Comparison of ENCODE assay signal across 16 cellular contexts in genomic region chr3:175208316-175208715, GRCh38.
DNase-seq lines count a peak whose midpoint lies in the region; ATAC-seq, FAIRE-seq and TF ChIP-seq lines count a peak whose summit lies in the region.
"Had no signal": no experiment of that assay in that cellular context is flagged by ENCODE, and none has a peak within 500 bp of the region (broad histone marks: within the 10 kb centered on the region; RNA-seq: fewer than 3 reads in every experiment).

No MANE protein-coding gene starts in this region.

- 68% methylated on average over 5 of the region's 5 CpGs for WGBS in SK-N-SH (ENCODE audit: low lambda C conversion rate)
- WGBS in GM12878 (ENCODE audit: insufficient coverage, insufficient replicate concordance, low lambda C conversion rate, missing lambda C conversion rate) = 27% methylated on average over 5 of the region's 5 CpGs

- H4K20me1 ChIP-seq in SK-N-SH (ENCODE audit: insufficient read depth) (no peaks in the 10 kb centered on the region), GM12878 (ENCODE audit: control insufficient read depth, insufficient read depth) (no peaks in the 10 kb centered on the region)

- POLR2A ChIA-PET in SK-N-SH (lab: Yijun Ruan, JAX) = no interaction called here
- POLR2A ChIA-PET in GM12878 (lab: Charles Lee) = no interaction called here

- no peaks in the 10 kb centered on the region for H3K36me3 Mint-ChIP-seq in Calu3 (ENCODE audit: insufficient read depth, unreplicated experiment)
- H3K36me3 Mint-ChIP-seq: memory B cell had no signal

- H3K9me3 ChIP-seq in SK-N-SH (no peaks in the 10 kb centered on the region), GM12878 (replicated peaks; ENCODE audit: control insufficient read depth, insufficient read depth, low read length) (no peaks in the 10 kb centered on the region)

- no peaks in the 10 kb centered on the region for H3F3A ChIP-seq in SK-N-SH (replicated peaks; ENCODE audit: insufficient read depth)

- TF ChIP-seq CTCF in SK-N-SH (IDR thresholded peaks at IDR 0.05) = no peak
- no peak for TF ChIP-seq CTCF in GM12878 (IDR thresholded peaks at IDR 0.05 in 2 of 3, conservative IDR thresholded peaks at IDR 0.05 in 1 of 3; ENCODE audit: control insufficient read depth in 2 of 3, extremely low read depth in 1 of 3, insufficient read depth in 1 of 3, low read depth in 3 of 3, low read length in 3 of 3)
- TF ChIP-seq CTCF in Calu3 (IDR thresholded peaks at IDR 0.05; ENCODE audit: unreplicated experiment) = no peak

- intact Hi-C loops in GM12878 (cut with micrococcal nuclease; ENCODE audit: unreplicated experiment) = no loop called here
- intact Hi-C loops in Calu3 (cut with micrococcal nuclease; ENCODE audit: unreplicated experiment) = no loop called here

- BruUV-seq in GM12878 (replicated peaks; lab: Mats Ljungman, UMichigan) (TSS peak; percentile 13), Calu3 (replicated peaks; lab: Mats Ljungman, UMichigan) (no TSS peak)

- H2AFZ ChIP-seq in SK-N-SH (ENCODE audit: low read depth) = no peak overlapping the region
- no peak overlapping the region for H2AFZ ChIP-seq in GM12878 (ENCODE audit: control insufficient read depth, low read depth, low read length)

- H3K9me2 ChIP-seq in SK-N-SH = no peaks in the 10 kb centered on the region

- TF ChIP-seq EP300 in SK-N-SH (IDR thresholded peaks at IDR 0.05; ENCODE audit: borderline replicate concordance in 1 of 2, low read depth in 1 of 2, low read length in 1 of 2) = no peak
- TF ChIP-seq EP300 in GM12878 (IDR thresholded peaks at IDR 0.05; ENCODE audit: borderline replicate concordance in 1 of 2, control insufficient read depth in 1 of 2, low read depth in 2 of 2, low read length in 2 of 2) = no peak

- peaks cover 33% of the 10 kb centered on the region for H3K4me1 Mint-ChIP-seq in Calu3 (ENCODE audit: low read depth, unreplicated experiment)
- H3K4me1 Mint-ChIP-seq: memory B cell; stimulated activated naive CD8-positive, alpha-beta T cell treated with anti-CD3 and anti-CD28 coated beads, Interleukin-15, amount 100 ng/mL, for 72 hours had no signal

- no peaks in the 10 kb centered on the region for H3K27me3 Mint-ChIP-seq in Calu3 (ENCODE audit: unreplicated experiment)
- H3K27me3 Mint-ChIP-seq: memory B cell; stimulated activated naive CD8-positive, alpha-beta T cell treated with anti-CD3 and anti-CD28 coated beads, Interleukin-15, amount 100 ng/mL, for 72 hours had no signal

- H3K4me2 ChIP-seq in SK-N-SH (no peak overlapping the region), GM12878 (ENCODE audit: control insufficient read depth, insufficient read depth) (no peak overlapping the region)

- CTCF ChIA-PET in SK-N-SH (lab: Yijun Ruan, JAX) (no interaction called here), GM12878 (lab: Yijun Ruan, JAX) (no interaction called here), Calu3 (lab: Charles Lee) (no interaction called here)

- TF ChIP-seq POLR2A in GM12878 (IDR thresholded peaks at IDR 0.05; ENCODE audit: low read depth, low read length) = no peak

- H3K9ac ChIP-seq in SK-N-SH = no peak overlapping the region
- H3K9ac ChIP-seq in GM12878 (ENCODE audit: control insufficient read depth, insufficient read depth, low read length) = no peak overlapping the region

- H3K36me3 ChIP-seq in SK-N-SH (replicated peaks in 1 of 2; ENCODE audit: control insufficient read depth in 1 of 2, insufficient read depth in 2 of 2, low read length in 1 of 2) (no peaks in the 10 kb centered on the region), GM12878 (ENCODE audit: control insufficient read depth in 2 of 2, insufficient read depth in 2 of 2, low read length in 1 of 2) (no peaks in the 10 kb centered on the region)

- no peak overlapping the region for H3K4me3 Mint-ChIP-seq in Calu3 (ENCODE audit: low read depth, unreplicated experiment)
- H3K4me3 Mint-ChIP-seq: activated T-cell treated with anti-CD3 and anti-CD28 coated beads, Interleukin-2, amount 50 U/mL, for 4 hours; H9; memory B cell; neural crest cell; stimulated activated naive CD8-positive, alpha-beta T cell treated with anti-CD3 and anti-CD28 coated beads, Interleukin-15, amount 100 ng/mL, for 72 hours had no signal

- H3K27ac ChIP-seq in SK-N-SH (ENCODE audit: low read depth in 2 of 2, low read length in 1 of 2) (no peak overlapping the region), GM12878 (ENCODE audit: control insufficient read depth, insufficient read depth) (no peak overlapping the region)

- peaks cover 10% of the 10 kb centered on the region for H3K9me3 Mint-ChIP-seq in Calu3 (ENCODE audit: low read depth, unreplicated experiment)
- H3K9me3 Mint-ChIP-seq: H9 had no signal

- H3K4me1 ChIP-seq in SK-N-SH (ENCODE audit: control insufficient read depth in 1 of 2, insufficient read depth in 2 of 2, low read depth in 1 of 2, low read length in 1 of 2) = no peaks in the 10 kb centered on the region
- H3K4me1 ChIP-seq in GM12878 (ENCODE audit: control insufficient read depth, insufficient read depth, low read length) = no peaks in the 10 kb centered on the region

- no peak for FAIRE-seq in GM12878 (lab: Jason Lieb, UNC)

- in situ Hi-C loops in GM12878 (cut with MboI) = no loop called here

- no peaks in the 10 kb centered on the region for H3K27me3 ChIP-seq in SK-N-SH (ENCODE audit: insufficient read depth)
- H3K27me3 ChIP-seq in GM12878 (replicated peaks in 1 of 2; ENCODE audit: control insufficient read depth in 2 of 2, insufficient read depth in 2 of 2, low read length in 1 of 2) = no peaks in the 10 kb centered on the region

- no peak overlapping the region for H3K27ac Mint-ChIP-seq in Calu3 (ENCODE audit: unreplicated experiment)
- H3K27ac Mint-ChIP-seq: H9; memory B cell; stimulated activated naive CD8-positive, alpha-beta T cell treated with anti-CD3 and anti-CD28 coated beads, Interleukin-15, amount 100 ng/mL, for 72 hours had no signal

- RAD21 ChIA-PET in GM12878 (lab: Charles Lee; ENCODE audit: unreplicated experiment) = no interaction called here

- no peaks in the 10 kb centered on the region for H3K79me2 ChIP-seq in SK-N-SH (ENCODE audit: insufficient read depth)
- no peaks in the 10 kb centered on the region for H3K79me2 ChIP-seq in GM12878 (ENCODE audit: control insufficient read depth, insufficient read depth, low read length)

- no peak for ATAC-seq in SK-N-SH treated with all-trans-retinoic acid at 6 μM for 48 hours
- no peak for ATAC-seq in GM12878
- no peak for ATAC-seq in HG03108 (IDR thresholded peaks at IDR 0.05; ENCODE audit: unreplicated experiment)
- ATAC-seq: activated T-cell treated with anti-CD3 and anti-CD28 coated beads, Interleukin-2, amount 50 U/mL, for 4 hours; stimulated activated naive CD8-positive, alpha-beta T cell treated with anti-CD3 and anti-CD28 coated beads, Interleukin-15, amount 100 ng/mL, for 72 hours had no signal

- SMC1A ChIA-PET in GM12878 (lab: Charles Lee; ENCODE audit: uncharacterized antibody, unreplicated experiment) = interaction anchor here (0.7 to 1.2 kb wide), 2 partner anchors 11 to 26 kb away, joined by 3 read pairs; no protein-coding TSS in a partner anchor

- H3K4me3 ChIP-seq in SK-N-SH (ENCODE audit: low read depth in 2 of 2, low read length in 1 of 2) (no peak overlapping the region), GM12878 (no peak overlapping the region)

- TF ChIP-seq RAD21 in SK-N-SH (IDR thresholded peaks at IDR 0.05; ENCODE audit: low read length) (no peak), GM12878 (IDR thresholded peaks at IDR 0.05; ENCODE audit: insufficient read depth, low read depth, low read length) (no peak)

- no peak for DNase-seq in SK-N-SH
- no peak for DNase-seq in GM12878 (ENCODE audit: low read depth, low spot score)
- peak; percentile 64 for DNase-seq in inferior parietal cortex (ENCODE audit: extremely low spot score)
- peak; percentile 88 for DNase-seq in superior temporal gyrus (ENCODE audit: extremely low spot score)
- no peak for DNase-seq in NCI-H69 (lab: John Stamatoyannopoulos, UW)
- no peak for DNase-seq in Calu3
- DNase-seq: activated T-cell treated with anti-CD3 and anti-CD28 coated beads, Interleukin-2, amount 50 U/mL, for 4 hours; H9; KBM-7; NCI-H1694; NCI-H748 treated with DMSO at 0.1 percent for 48 hours; stimulated activated naive CD8-positive, alpha-beta T cell treated with anti-CD3 and anti-CD28 coated beads, Interleukin-15, amount 100 ng/mL, for 72 hours had no signal

TF ChIP-seq in SK-N-SH, 30 proteins besides CTCF, POLR2A, EP300 and RAD21:
- TF ChIP-seq, protein P1, sequence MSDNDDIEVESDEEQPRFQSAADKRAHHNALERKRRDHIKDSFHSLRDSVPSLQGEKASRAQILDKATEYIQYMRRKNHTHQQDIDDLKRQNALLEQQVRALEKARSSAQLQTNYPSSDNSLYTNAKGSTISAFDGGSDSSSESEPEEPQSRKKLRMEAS (IDR thresholded peaks at IDR 0.05; ENCODE audit: low read depth) = peak; percentile 49; the same call in 1 of the 2 replicates
- no peak for TF ChIP-seq TCF12 (IDR thresholded peaks at IDR 0.05)

TF ChIP-seq in SK-N-SH treated with all-trans-retinoic acid at 6 μM for 48 hours, 23 proteins besides CTCF, POLR2A, EP300 and RAD21 (continues in another document):
- TF ChIP-seq, protein P2, sequence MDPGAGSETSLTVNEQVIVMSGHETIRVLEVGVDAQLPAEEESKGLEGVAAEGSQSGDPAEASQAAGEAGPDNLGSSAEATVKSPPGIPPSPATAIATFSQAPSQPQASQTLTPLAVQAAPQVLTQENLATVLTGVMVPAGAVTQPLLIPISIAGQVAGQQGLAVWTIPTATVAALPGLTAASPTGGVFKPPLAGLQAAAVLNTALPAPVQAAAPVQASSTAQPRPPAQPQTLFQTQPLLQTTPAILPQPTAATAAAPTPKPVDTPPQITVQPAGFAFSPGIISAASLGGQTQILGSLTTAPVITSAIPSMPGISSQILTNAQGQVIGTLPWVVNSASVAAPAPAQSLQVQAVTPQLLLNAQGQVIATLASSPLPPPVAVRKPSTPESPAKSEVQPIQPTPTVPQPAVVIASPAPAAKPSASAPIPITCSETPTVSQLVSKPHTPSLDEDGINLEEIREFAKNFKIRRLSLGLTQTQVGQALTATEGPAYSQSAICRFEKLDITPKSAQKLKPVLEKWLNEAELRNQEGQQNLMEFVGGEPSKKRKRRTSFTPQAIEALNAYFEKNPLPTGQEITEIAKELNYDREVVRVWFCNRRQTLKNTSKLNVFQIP (CRISPR knock-in tag; IDR thresholded peaks at IDR 0.05; ENCODE audit: borderline replicate concordance, low read depth) = no peak

TF ChIP-seq in GM12878, 131 proteins besides CTCF, POLR2A, EP300 and RAD21 (continues in another document):
- no peak for TF ChIP-seq YBX1 (IDR thresholded peaks at IDR 0.05)
- TF ChIP-seq, protein P3, sequence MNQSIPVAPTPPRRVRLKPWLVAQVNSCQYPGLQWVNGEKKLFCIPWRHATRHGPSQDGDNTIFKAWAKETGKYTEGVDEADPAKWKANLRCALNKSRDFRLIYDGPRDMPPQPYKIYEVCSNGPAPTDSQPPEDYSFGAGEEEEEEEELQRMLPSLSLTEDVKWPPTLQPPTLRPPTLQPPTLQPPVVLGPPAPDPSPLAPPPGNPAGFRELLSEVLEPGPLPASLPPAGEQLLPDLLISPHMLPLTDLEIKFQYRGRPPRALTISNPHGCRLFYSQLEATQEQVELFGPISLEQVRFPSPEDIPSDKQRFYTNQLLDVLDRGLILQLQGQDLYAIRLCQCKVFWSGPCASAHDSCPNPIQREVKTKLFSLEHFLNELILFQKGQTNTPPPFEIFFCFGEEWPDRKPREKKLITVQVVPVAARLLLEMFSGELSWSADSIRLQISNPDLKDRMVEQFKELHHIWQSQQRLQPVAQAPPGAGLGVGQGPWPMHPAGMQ (IDR thresholded peaks at IDR 0.05; ENCODE audit: borderline replicate concordance) = no peak
- TF ChIP-seq KLF5 (IDR thresholded peaks at IDR 0.05; ENCODE audit: partially characterized antibody) = no peak

Comparison
In these comparisons a context has a peak if more than half of its experiments do, and no peak if none do; other contexts are left out.
1. DNase-seq: peak in inferior parietal cortex (single experiment) and superior temporal gyrus (single experiment); none in SK-N-SH (single experiment), GM12878 (single experiment), NCI-H69 (single experiment) and Calu3 (single experiment).